In the genomic region with DNA sequence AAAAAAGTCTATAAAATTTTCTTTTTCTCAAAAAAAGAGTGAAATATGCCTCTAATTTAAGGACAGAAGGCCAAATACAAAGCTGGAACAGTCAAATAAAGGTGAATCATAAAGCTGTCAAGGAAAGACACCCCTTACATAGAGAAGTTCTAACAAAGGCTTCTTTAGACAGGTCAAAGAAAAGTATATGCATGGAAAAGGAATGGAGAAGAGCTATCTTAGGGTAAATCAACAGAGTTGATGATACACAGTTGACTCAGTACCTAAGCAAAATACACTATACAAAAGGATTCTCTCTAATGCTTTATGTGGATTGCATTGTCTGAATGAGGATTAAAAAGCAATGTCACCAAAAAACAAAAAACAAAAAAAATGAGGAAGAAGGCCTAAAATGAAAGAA, we compare ENCODE assay signal across 24 cellular contexts.
DNase-seq lines count a peak whose midpoint lies in the region; ATAC-seq, FAIRE-seq and TF ChIP-seq lines count a peak whose summit lies in the region.
"Had no signal": no experiment of that assay in that cellular context is flagged by ENCODE, and none has a peak within 500 bp of the region (broad histone marks: within the 10 kb centered on the region; RNA-seq: fewer than 3 reads in every experiment).

No MANE protein-coding gene starts in this region.

- no peak for FAIRE-seq in bronchial epithelial cell (lab: Jason Lieb, UNC)
- FAIRE-seq: A204.1, GM12891, GM18507, H1 had no signal

- no peaks in the 10 kb centered on the region for H3K27me3 Mint-ChIP-seq in CD8-positive, alpha-beta T cell (ENCODE audit: low read depth)
- H3K27me3 Mint-ChIP-seq: CD4-positive, CD25-positive, alpha-beta regulatory T cell had no signal

- H3K27ac ChIP-seq in mammary epithelial cell (ENCODE audit: insufficient read depth, low read depth, low read length): no peak overlapping the region
- H3K27ac ChIP-seq in breast epithelium: no peak overlapping the region
- peak overlapping the region; percentile 40 for H3K27ac ChIP-seq in PC-3 (ENCODE audit: low read length)
- no peak overlapping the region for H3K27ac ChIP-seq in CD8-positive, alpha-beta T cell (ENCODE audit: low read depth, low read length)
- H3K27ac ChIP-seq: 22Rv1, BLaER1, C4-2B had no signal

- no peak overlapping the region for H2AFZ ChIP-seq in mammary epithelial cell (ENCODE audit: low read depth, low read length)
- no peak overlapping the region for H2AFZ ChIP-seq in PC-3 (ENCODE audit: low read length)

- peak; percentile 90 for ATAC-seq in PC-3
- no peak for ATAC-seq in HG03432 (IDR thresholded peaks at IDR 0.05; ENCODE audit: unreplicated experiment)
- no peak for ATAC-seq in CD8-positive, alpha-beta T cell

- H4K20me1 ChIP-seq in mammary epithelial cell (ENCODE audit: insufficient read depth, low read length): no peaks in the 10 kb centered on the region
- H4K20me1 ChIP-seq in PC-3 (ENCODE audit: low read length): no peaks in the 10 kb centered on the region
- H4K20me1 ChIP-seq: BLaER1 had no signal

- in situ Hi-C loops in mammary epithelial cell (cut with MboI; ENCODE audit: low sequenced_read_pairs in 2 of 2): no loop called here

- TF ChIP-seq CTCF in mammary epithelial cell (conservative IDR thresholded peaks at IDR 0.05 in 1 of 2, IDR thresholded peaks at IDR 0.05 in 1 of 2; ENCODE audit: extremely low read depth in 1 of 2, insufficient read depth in 1 of 2, low read depth in 1 of 2, low read length in 2 of 2): no peak
- no peak for TF ChIP-seq CTCF in breast epithelium (IDR thresholded peaks at IDR 0.05)
- no peak for TF ChIP-seq CTCF in PC-3 (conservative IDR thresholded peaks at IDR 0.05; ENCODE audit: low read depth, low read length)
- no peak for TF ChIP-seq CTCF in bronchial epithelial cell (IDR thresholded peaks at IDR 0.05; ENCODE audit: insufficient read depth, low read length, severe bottlenecking)
- TF ChIP-seq CTCF in CD8-positive, alpha-beta T cell (IDR thresholded peaks at IDR 0.05): no peak

- no peak for TF ChIP-seq POLR2A in breast epithelium (IDR thresholded peaks at IDR 0.05)

- no peaks in the 10 kb centered on the region for H3K27me3 ChIP-seq in mammary epithelial cell (ENCODE audit: insufficient read depth, low read length)
- H3K27me3 ChIP-seq in breast epithelium: no peaks in the 10 kb centered on the region
- no peaks in the 10 kb centered on the region for H3K27me3 ChIP-seq in PC-3 (ENCODE audit: low read length)
- no peaks in the 10 kb centered on the region for H3K27me3 ChIP-seq in bronchial epithelial cell (ENCODE audit: control insufficient read depth, insufficient read depth, low read length)
- no peaks in the 10 kb centered on the region for H3K27me3 ChIP-seq in CD8-positive, alpha-beta T cell (ENCODE audit: insufficient read depth, low read length)
- H3K27me3 ChIP-seq: BLaER1 had no signal

- BruUV-seq in mammary epithelial cell (replicated peaks; lab: Mats Ljungman, UMichigan): no TSS peak
- BruUV-seq in PC-3 (replicated peaks; lab: Mats Ljungman, UMichigan): no TSS peak

- no peak overlapping the region for H3K4me2 ChIP-seq in mammary epithelial cell (ENCODE audit: insufficient read depth, low read depth, low read length)
- no peak overlapping the region for H3K4me2 ChIP-seq in PC-3 (ENCODE audit: low read length)
- H3K4me2 ChIP-seq: BLaER1 had no signal

- POLR2A ChIA-PET in PC-3 (lab: Charles Lee; ENCODE audit: unreplicated experiment): no interaction called here
- POLR2A ChIA-PET in CD8-positive, alpha-beta T cell (lab: Charles Lee): no interaction called here

- H3K4me3 Mint-ChIP-seq in CD8-positive, alpha-beta T cell: no peak overlapping the region
- H3K4me3 Mint-ChIP-seq: B cell; CD4-positive, CD25-positive, alpha-beta regulatory T cell; CD8-positive, alpha-beta memory T cell had no signal

- H3K9ac ChIP-seq in mammary epithelial cell (ENCODE audit: insufficient read depth, low read length): no peak overlapping the region
- no peak overlapping the region for H3K9ac ChIP-seq in PC-3 (ENCODE audit: low read length)
- H3K9ac ChIP-seq: BLaER1 had no signal

- H3K36me3 ChIP-seq in mammary epithelial cell (ENCODE audit: insufficient read depth, low read length): no peaks in the 10 kb centered on the region
- no peaks in the 10 kb centered on the region for H3K36me3 ChIP-seq in breast epithelium
- H3K36me3 ChIP-seq in PC-3 (ENCODE audit: low read depth, low read length): no peaks in the 10 kb centered on the region
- no peaks in the 10 kb centered on the region for H3K36me3 ChIP-seq in bronchial epithelial cell (ENCODE audit: control insufficient read depth, insufficient read depth, low read length)
- no peaks in the 10 kb centered on the region for H3K36me3 ChIP-seq in CD8-positive, alpha-beta T cell (ENCODE audit: insufficient read depth, low read length)
- H3K36me3 ChIP-seq: BLaER1 had no signal

- no peak overlapping the region for H3K27ac Mint-ChIP-seq in CD8-positive, alpha-beta T cell
- H3K27ac Mint-ChIP-seq: B cell; CD4-positive, CD25-positive, alpha-beta regulatory T cell; CD8-positive, alpha-beta memory T cell had no signal

- no peaks in the 10 kb centered on the region for H3F3A ChIP-seq in PC-3 (ENCODE audit: low read length, unreplicated experiment)

- H3K79me2 ChIP-seq in mammary epithelial cell (ENCODE audit: insufficient read depth, low read length): no peaks in the 10 kb centered on the region
- no peaks in the 10 kb centered on the region for H3K79me2 ChIP-seq in PC-3 (ENCODE audit: low read length)

- peaks cover 8% of the 10 kb centered on the region for H3K9me3 Mint-ChIP-seq in CD8-positive, alpha-beta T cell

- CTCF ChIA-PET in mammary epithelial cell (lab: Charles Lee; ENCODE audit: low non-redundant PET) (no interaction called here), PC-3 (lab: Charles Lee) (no interaction called here)
- CTCF ChIA-PET in CD8-positive, alpha-beta T cell (lab: Charles Lee): no interaction called here

- DNase-seq in mammary epithelial cell (peak; percentile 71), breast epithelium (ENCODE audit: low spot score in 2 of 2) (no peak), PC-3 (peak; percentile 62), bronchial epithelial cell (ENCODE audit: low read depth) (peak; percentile 21)
- no peak for DNase-seq in activated CD4-positive, alpha-beta T cell treated with anti-CD3 and anti-CD28 coated beads, Interleukin-2, amount 50 U/mL, for 48 hours
- DNase-seq in stimulated activated CD4-positive, alpha-beta T cell treated with anti-CD3 and anti-CD28 coated beads, Interleukin-1b, Interleukin-23, amount 100 ng/mL, for 48 hours: no peak
- no peak for DNase-seq in CD8-positive, alpha-beta T cell
- DNase-seq: CD4-positive, CD25-positive, alpha-beta regulatory T cell; CD8-positive, alpha-beta memory T cell; DMS 273 treated with DMSO at 0.1 percent for 48 hours; DMS79; EL; GDM1; H7; HCEC 1CT had no signal

- no peaks in the 10 kb centered on the region for H3K36me3 Mint-ChIP-seq in CD8-positive, alpha-beta T cell
- H3K36me3 Mint-ChIP-seq: CD4-positive, CD25-positive, alpha-beta regulatory T cell; CD8-positive, alpha-beta memory T cell had no signal

- H3K4me1 Mint-ChIP-seq in CD8-positive, alpha-beta T cell (ENCODE audit: low read depth): no peaks in the 10 kb centered on the region
- H3K4me1 Mint-ChIP-seq: B cell; CD4-positive, CD25-positive, alpha-beta regulatory T cell; CD8-positive, alpha-beta memory T cell had no signal

- no peaks in the 10 kb centered on the region for H3K9me2 ChIP-seq in PC-3 (replicated peaks; ENCODE audit: low read length)

- dilution Hi-C loops in mammary epithelial cell (cut with HindIII; ENCODE audit: low sequenced_read_pairs): no loop called here

- H3K4me1 ChIP-seq in mammary epithelial cell (ENCODE audit: insufficient read depth, low read length): no peaks in the 10 kb centered on the region
- no peaks in the 10 kb centered on the region for H3K4me1 ChIP-seq in breast epithelium
- peaks cover 9% of the 10 kb centered on the region; the same call in 1 of the 2 replicates for H3K4me1 ChIP-seq in PC-3 (ENCODE audit: insufficient read depth, low read length)
- no peaks in the 10 kb centered on the region for H3K4me1 ChIP-seq in CD8-positive, alpha-beta T cell (ENCODE audit: insufficient read depth, low read length)
- H3K4me1 ChIP-seq: BLaER1 had no signal

- H3K4me3 ChIP-seq in mammary epithelial cell (replicated peaks in 1 of 3; ENCODE audit: insufficient read depth in 1 of 3, low read depth in 2 of 3, low read length in 3 of 3) (no peak overlapping the region), breast epithelium (no peak overlapping the region), PC-3 (ENCODE audit: low read length) (no peak overlapping the region), bronchial epithelial cell (ENCODE audit: low read depth, low read length) (no peak overlapping the region)
- no peak overlapping the region for H3K4me3 ChIP-seq in CD8-positive, alpha-beta T cell (ENCODE audit: low read depth, low read length)
- H3K4me3 ChIP-seq: BLaER1 had no signal

- no peaks in the 10 kb centered on the region for H3K9me3 ChIP-seq in mammary epithelial cell (replicated peaks; ENCODE audit: insufficient read depth, low read length)
- peaks cover 0 to 10% of the 10 kb centered on the region in 2 donors for H3K9me3 ChIP-seq in breast epithelium
- no peaks in the 10 kb centered on the region for H3K9me3 ChIP-seq in PC-3 (ENCODE audit: low read length)
- no peaks in the 10 kb centered on the region for H3K9me3 ChIP-seq in CD8-positive, alpha-beta T cell (ENCODE audit: low read length)

- intact Hi-C loops in mammary epithelial cell (cut with micrococcal nuclease) (no loop called here), breast epithelium (cut with DNase I; ENCODE audit: low total_unique reads) (no loop called here), PC-3 (cut with micrococcal nuclease) (no loop called here)
- intact Hi-C loops in CD8-positive, alpha-beta T cell (cut with DNase I, micrococcal nuclease): no loop called here

Comparison
In these comparisons a context has a peak if more than half of its experiments do, and no peak if none do; other contexts are left out.
1. DNase-seq: peak in mammary epithelial cell (single experiment), PC-3 (single experiment) and bronchial epithelial cell (single experiment); none in breast epithelium (0 of 2), activated CD4-positive, alpha-beta T cell treated with anti-CD3 and anti-CD28 coated beads, Interleukin-2, amount 50 U/mL, for 48 hours (0 of 2), stimulated activated CD4-positive, alpha-beta T cell treated with anti-CD3 and anti-CD28 coated beads, Interleukin-1b, Interleukin-23, amount 100 ng/mL, for 48 hours (single experiment) and CD8-positive, alpha-beta T cell (0 of 7).